ENCODE assay signal across 26 cellular contexts in the genomic region with DNA sequence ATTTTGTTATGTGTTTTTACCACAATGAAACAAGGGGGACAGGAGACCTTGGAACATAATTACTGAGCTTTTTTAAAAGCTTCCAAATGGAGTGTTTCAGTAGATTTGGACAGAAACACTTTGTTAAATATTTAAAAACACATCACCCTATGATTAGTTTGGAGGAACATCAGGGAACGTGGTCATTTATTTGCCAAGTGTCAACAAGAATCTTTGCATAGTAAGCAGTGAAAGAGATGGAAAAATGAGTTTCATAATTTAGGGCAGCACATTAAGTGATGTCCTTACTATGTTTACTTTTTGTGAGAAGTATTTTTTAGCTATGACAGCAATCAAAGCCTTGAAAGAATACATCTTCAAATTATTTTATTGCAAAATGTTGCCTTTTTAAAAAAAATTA.
"Had no signal": no experiment of that assay in that cellular context is flagged by ENCODE, and none has a peak within 500 bp of the region (broad histone marks: within the 10 kb centered on the region; RNA-seq: fewer than 3 reads in every experiment).

No MANE protein-coding gene starts in this region.

- FAIRE-seq: bronchial epithelial cell, RCC 7860 had no signal

- H3K27me3 ChIP-seq: ascending aorta, body of pancreas had no signal

- H3K36me3 ChIP-seq: ascending aorta, SJSA1 had no signal

- ATAC-seq: activated naive CD4-positive, alpha-beta T cell treated with anti-CD3 and anti-CD28 coated beads, Interleukin-2, amount 50 U/mL, for 72 hours; activated naive CD8-positive, alpha-beta T cell treated with anti-CD3 and anti-CD28 coated beads, Interleukin-2, amount 50 U/mL, for 24 hours; activated T-cell treated with anti-CD3 and anti-CD28 coated beads, Interleukin-2, amount 50 U/mL, for 4 hours; body of pancreas; PC-3; SK-N-SH treated with all-trans-retinoic acid at 6 μM for 48 hours had no signal

- H3K4me3 ChIP-seq: ascending aorta, body of pancreas, SJSA1 had no signal

- H3K4me1 ChIP-seq: ascending aorta, body of pancreas, SJSA1 had no signal

- H3K9me3 ChIP-seq: body of pancreas, SJSA1 had no signal

- H3K27ac ChIP-seq: ascending aorta, body of pancreas, SJSA1 had no signal

- DNase-seq: activated B cell treated with CpG ODN at 0.5 μM for 24 hours; activated CD4-positive, alpha-beta memory T cell treated with anti-CD3 and anti-CD28 coated beads for 36 hours; activated CD4-positive, alpha-beta T cell treated with anti-CD3 and anti-CD28 coated beads, Interleukin-2, amount 10 ng/mL, durations not matched to agents 7 days and 5 days; activated CD8-positive, alpha-beta memory T cell treated with anti-CD3 and anti-CD28 coated beads for 24 hours; activated effector memory CD4-positive, alpha-beta T cell treated with anti-CD3 and anti-CD28 coated beads, Interleukin-2, amount 50 U/mL, for 16 hours; activated naive CD4-positive, alpha-beta T cell treated with Interleukin-2 at 50 U/mL for 16 hours; activated naive CD8-positive, alpha-beta T cell treated with anti-CD3 and anti-CD28 coated beads, Interleukin-2, amount 50 U/mL, for 24 hours; activated T-cell treated with anti-CD3 and anti-CD28 coated beads, Interleukin-2, amount 50 U/mL, for 4 hours; amniotic stem cell; body of pancreas; central memory CD4-positive, alpha-beta T cell; NCI-H146; NCI-H187 treated with DMSO at 0.1 percent for 48 hours; NCI-H2107; NCI-H2171 treated with DMSO at 0.1 percent for 48 hours; NCI-H226; NCI-H526; NK-92 treated with Interleukin-12 subunit alpha and Interleukin-12 subunit beta, amount 100 ng/mL, for 24 hours; PC-3; SHP77 had no signal
